ENCODE assay signal across 15 cellular contexts in the genomic region with DNA sequence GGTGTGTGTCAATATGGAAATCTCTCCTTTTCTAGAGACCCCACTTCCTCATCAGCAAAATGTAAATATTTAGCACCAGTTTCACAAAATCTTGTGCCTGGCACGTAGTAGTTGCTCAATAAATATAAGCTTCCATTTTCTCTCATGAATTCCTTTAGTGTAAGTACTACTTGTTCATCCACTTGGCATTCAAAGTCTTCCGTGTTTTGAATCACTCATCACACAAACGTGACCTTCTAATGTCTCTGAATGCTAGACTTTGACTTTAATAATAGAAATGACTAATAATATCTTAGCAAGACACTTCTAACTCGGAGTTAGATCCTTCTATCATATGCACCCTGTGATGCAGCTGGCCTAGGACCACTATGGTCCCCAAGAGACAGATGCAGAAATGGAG.
DNase-seq lines count a peak whose midpoint lies in the region; ATAC-seq, FAIRE-seq and TF ChIP-seq lines count a peak whose summit lies in the region.
"Had no signal": no experiment of that assay in that cellular context is flagged by ENCODE, and none has a peak within 500 bp of the region (broad histone marks: within the 10 kb centered on the region; RNA-seq: fewer than 3 reads in every experiment).

No MANE protein-coding gene starts in this region.

- H2AFZ ChIP-seq in Karpas-422 (ENCODE audit: low read length): no peak overlapping the region

- peaks cover 21 to 52% (median 38%) of the 10 kb centered on the region in 10 experiments for H3K4me1 ChIP-seq in BLaER1 treated with 17β-estradiol and CSF1 and Interleukin-3, amounts not matched to agents 10 nM and 100 nM
- H3K4me1 ChIP-seq in Karpas-422 (ENCODE audit: low read length) (peaks cover 30% of the 10 kb centered on the region), rectal smooth muscle tissue (ENCODE audit: control insufficient read depth, insufficient read depth, low read length) (peaks cover 12% of the 10 kb centered on the region), pancreas (no peaks in the 10 kb centered on the region)
- H3K4me1 ChIP-seq: body of pancreas, SJCRH30 had no signal

- no peak for DNase-seq in Karpas-422
- DNase-seq in fibroblast of pulmonary artery (ENCODE audit: low read depth): peak; percentile 68
- DNase-seq in T1000 (lab: John Stamatoyannopoulos, UW): no peak
- DNase-seq in pancreas: no peak
- no peak for DNase-seq in activated effector memory CD4-positive, alpha-beta T cell treated with Interleukin-2 at 50 U/mL for 16 hours
- DNase-seq in activated CD8-positive, alpha-beta memory T cell treated with anti-CD3 and anti-CD28 coated beads for 24 hours: no peak
- DNase-seq: activated CD4-positive, alpha-beta memory T cell treated with anti-CD3 and anti-CD28 coated beads for 36 hours; mucosa of descending colon; NCI-H1048; SJCRH30 had no signal

- no peaks in the 10 kb centered on the region for H3K9me3 ChIP-seq in BLaER1 treated with 17β-estradiol and CSF1 and Interleukin-3, amounts not matched to agents 10 nM and 100 nM (replicated peaks in 1 of 11)
- H3K9me3 ChIP-seq in Karpas-422 (ENCODE audit: low read length) (no peaks in the 10 kb centered on the region), pancreas (no peaks in the 10 kb centered on the region)
- H3K9me3 ChIP-seq: body of pancreas, mucosa of descending colon, SJCRH30, tibial nerve had no signal

- ATAC-seq in pancreas: no peak
- ATAC-seq: mucosa of descending colon had no signal

- H3K79me2 ChIP-seq in Karpas-422 (ENCODE audit: low read length): no peaks in the 10 kb centered on the region

- H4K20me1 ChIP-seq in BLaER1 treated with 17β-estradiol and CSF1 and Interleukin-3, amounts not matched to agents 10 nM and 100 nM: peaks cover 0 to 7% (median 0%) of the 10 kb centered on the region in 11 experiments; a peak in 1 of 22 replicates
- H4K20me1 ChIP-seq in Karpas-422 (ENCODE audit: insufficient read depth, low read depth, low read length): no peaks in the 10 kb centered on the region

- 73 to 80% methylated on average over 4 of the region's 4 CpGs for WGBS in pancreas, 2 donors

- H3K9ac ChIP-seq in BLaER1 treated with 17β-estradiol and CSF1 and Interleukin-3, amounts not matched to agents 10 nM and 100 nM: no peak overlapping the region
- no peak overlapping the region for H3K9ac ChIP-seq in Karpas-422 (ENCODE audit: low read length)
- no peak overlapping the region for H3K9ac ChIP-seq in rectal smooth muscle tissue (ENCODE audit: low read length)

- H3K4me2 ChIP-seq in BLaER1 treated with 17β-estradiol and CSF1 and Interleukin-3, amounts not matched to agents 10 nM and 100 nM: peak overlapping the region; percentile 77 to 89 (median 83)
- H3K4me2 ChIP-seq in Karpas-422 (ENCODE audit: low read depth, low read length, poor library complexity, severe bottlenecking): peak overlapping the region; percentile 21

- no peaks in the 10 kb centered on the region for H3K36me3 ChIP-seq in BLaER1 treated with 17β-estradiol and CSF1 and Interleukin-3, amounts not matched to agents 10 nM and 100 nM
- H3K36me3 ChIP-seq in Karpas-422 (ENCODE audit: insufficient read depth, low read length) (no peaks in the 10 kb centered on the region), rectal smooth muscle tissue (ENCODE audit: control insufficient read depth, insufficient read depth, low read length) (no peaks in the 10 kb centered on the region), pancreas (no peaks in the 10 kb centered on the region)
- H3K36me3 ChIP-seq: SJCRH30, tibial nerve had no signal

- H3K4me3 ChIP-seq in BLaER1 treated with 17β-estradiol and CSF1 and Interleukin-3, amounts not matched to agents 10 nM and 100 nM: no peak overlapping the region
- no peak overlapping the region for H3K4me3 ChIP-seq in Karpas-422 (ENCODE audit: low read length)
- no peak overlapping the region for H3K4me3 ChIP-seq in fibroblast of pulmonary artery (replicated peaks; ENCODE audit: low read depth, low read length)
- no peak overlapping the region for H3K4me3 ChIP-seq in rectal smooth muscle tissue (ENCODE audit: low read length)
- no peak overlapping the region for H3K4me3 ChIP-seq in pancreas
- H3K4me3 ChIP-seq: body of pancreas, mucosa of descending colon, SJCRH30, tibial nerve had no signal

- H3K27ac ChIP-seq in BLaER1 treated with 17β-estradiol and CSF1 and Interleukin-3, amounts not matched to agents 10 nM and 100 nM: peak overlapping the region in 1 of 11 experiments; percentile 17; a peak in 1 of 22 replicates
- no peak overlapping the region for H3K27ac ChIP-seq in Karpas-422 (ENCODE audit: low read length)
- peak overlapping the region; percentile 70 for H3K27ac ChIP-seq in rectal smooth muscle tissue (ENCODE audit: low read depth, low read length)
- H3K27ac ChIP-seq in pancreas: no peak overlapping the region
- H3K27ac ChIP-seq: body of pancreas, SJCRH30, tibial nerve had no signal

- FAIRE-seq in pancreas (lab: Jason Lieb, UNC): no peak
- FAIRE-seq: G401.6 had no signal

- H3K9me2 ChIP-seq in Karpas-422 (replicated peaks; ENCODE audit: insufficient read depth, low read length): no peaks in the 10 kb centered on the region

- intact Hi-C loops in pancreas (cut with DNase I): no loop called here

- TF ChIP-seq CTCF in fibroblast of pulmonary artery (IDR thresholded peaks at IDR 0.05; ENCODE audit: low read length, missing control alignments) (no peak), pancreas (IDR thresholded peaks at IDR 0.05) (no peak)

- H3K27me3 ChIP-seq in BLaER1 treated with 17β-estradiol and CSF1 and Interleukin-3, amounts not matched to agents 10 nM and 100 nM: no peaks in the 10 kb centered on the region
- H3K27me3 ChIP-seq in Karpas-422 (ENCODE audit: low read length) (no peaks in the 10 kb centered on the region), rectal smooth muscle tissue (ENCODE audit: control insufficient read depth, insufficient read depth, low read length) (no peaks in the 10 kb centered on the region), pancreas (no peaks in the 10 kb centered on the region)
- H3K27me3 ChIP-seq: body of pancreas, SJCRH30, tibial nerve had no signal
